ENCODE assay signal across 21 cellular contexts in the genomic region with DNA sequence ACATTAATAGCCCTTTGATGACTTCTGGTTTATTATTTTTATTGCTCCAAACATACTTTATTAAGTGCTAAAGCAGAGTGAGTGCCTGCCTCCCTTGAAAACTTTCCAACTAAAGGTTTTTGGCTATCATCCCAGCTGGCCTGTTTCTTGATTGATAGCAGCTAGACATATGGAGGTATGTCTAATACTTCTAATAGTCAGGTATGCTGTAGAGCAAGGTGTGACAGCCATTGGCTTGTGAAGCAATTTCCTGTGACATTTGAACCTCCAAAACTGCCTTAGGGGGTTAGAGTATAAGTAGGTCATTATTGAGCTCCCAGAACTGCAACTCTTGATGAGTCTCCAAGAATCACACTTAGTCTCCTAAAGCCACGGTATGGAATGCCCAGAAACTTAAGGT. TPM values are rescaled to one million over a fixed set of nuclear protein-coding genes. Genes with fewer than 3 reads are reported as not detected.
DNase-seq lines count a peak whose midpoint lies in the region; ATAC-seq, FAIRE-seq and TF ChIP-seq lines count a peak whose summit lies in the region.
"Had no signal": no experiment of that assay in that cellular context is flagged by ENCODE, and none has a peak within 500 bp of the region (broad histone marks: within the 10 kb centered on the region; RNA-seq: fewer than 3 reads in every experiment).

No MANE protein-coding gene starts in this region.

- no peaks in the 10 kb centered on the region for H3K9me3 ChIP-seq in PC-9 (ENCODE audit: insufficient read depth, low read depth)
- H3K9me3 ChIP-seq in mammary epithelial cell (replicated peaks; ENCODE audit: insufficient read depth, low read length): no peaks in the 10 kb centered on the region
- no peaks in the 10 kb centered on the region for H3K9me3 ChIP-seq in keratinocyte (ENCODE audit: control insufficient read depth, low read depth, low read length)
- H3K9me3 ChIP-seq: A549 had no signal

- H3K79me2 ChIP-seq in PC-9 (ENCODE audit: low read depth) (no peaks in the 10 kb centered on the region), mammary epithelial cell (ENCODE audit: insufficient read depth, low read length) (peaks cover 52% of the 10 kb centered on the region), keratinocyte (ENCODE audit: control insufficient read depth, insufficient read depth, low read length) (peaks cover 20% of the 10 kb centered on the region)

- H3K36me3 ChIP-seq in PC-9 (ENCODE audit: low read depth) (no peaks in the 10 kb centered on the region), mammary epithelial cell (ENCODE audit: insufficient read depth, low read length) (no peaks in the 10 kb centered on the region), keratinocyte (ENCODE audit: control insufficient read depth in 2 of 2, extremely low read depth in 1 of 2, insufficient read depth in 2 of 2, low read length in 2 of 2) (peaks cover 1 to 4% of the 10 kb centered on the region in 2 experiments)

- H3K27me3 ChIP-seq in PC-9 (ENCODE audit: insufficient read depth, low read depth): no peaks in the 10 kb centered on the region
- no peaks in the 10 kb centered on the region for H3K27me3 ChIP-seq in mammary epithelial cell (ENCODE audit: insufficient read depth, low read length)
- no peaks in the 10 kb centered on the region for H3K27me3 ChIP-seq in keratinocyte (ENCODE audit: control insufficient read depth, extremely low read depth, insufficient read depth, low read length)
- H3K27me3 ChIP-seq: BLaER1 had no signal

- WGBS in mammary epithelial cell (ENCODE audit: low coverage, missing lambda C conversion rate): 0% methylated on average over 1 of the region's 1 CpG

- in situ Hi-C loops in mammary epithelial cell (cut with MboI; ENCODE audit: low sequenced_read_pairs in 2 of 2): no loop called here

- H3K4me2 ChIP-seq in PC-9 (0 out of 2 replicates have a peak overlapping the region, but pooled peaks have one; percentile 26), mammary epithelial cell (ENCODE audit: insufficient read depth, low read depth, low read length) (peak overlapping the region; percentile 37), keratinocyte (ENCODE audit: control insufficient read depth, extremely low read depth, insufficient read depth, low read depth, low read length) (peak overlapping the region; percentile 25)
- H3K4me2 ChIP-seq: A549, BLaER1 had no signal

- H3K4me3 ChIP-seq in PC-9 (no peak overlapping the region), mammary epithelial cell (replicated peaks in 1 of 3; ENCODE audit: insufficient read depth in 1 of 3, low read depth in 2 of 3, low read length in 3 of 3) (no peak overlapping the region), keratinocyte (ENCODE audit: control insufficient read depth in 2 of 3, extremely low read depth in 1 of 3, insufficient read depth in 2 of 3, low read depth in 1 of 3, low read length in 3 of 3) (no peak overlapping the region)
- H3K4me3 ChIP-seq: A549, BLaER1 had no signal

- H3K27ac ChIP-seq in PC-9: no peak overlapping the region
- H3K27ac ChIP-seq in mammary epithelial cell (ENCODE audit: insufficient read depth, low read depth, low read length): no peak overlapping the region
- H3K27ac ChIP-seq in keratinocyte (ENCODE audit: control insufficient read depth, insufficient read depth, low read length): no peak overlapping the region
- H3K27ac ChIP-seq: A549, BLaER1 had no signal

- no peaks in the 10 kb centered on the region for H3F3A ChIP-seq in PC-9 (ENCODE audit: insufficient read depth, low read depth)

- no peaks in the 10 kb centered on the region for H3K9me1 ChIP-seq in keratinocyte (ENCODE audit: control insufficient read depth, extremely low read depth, insufficient read depth, low read length)

- H4K20me1 ChIP-seq in PC-9 (ENCODE audit: insufficient read depth): no peaks in the 10 kb centered on the region
- H4K20me1 ChIP-seq in mammary epithelial cell (ENCODE audit: insufficient read depth, low read length): no peaks in the 10 kb centered on the region
- no peaks in the 10 kb centered on the region for H4K20me1 ChIP-seq in keratinocyte (ENCODE audit: control insufficient read depth, extremely low read depth, insufficient read depth, low read length)

- TF ChIP-seq POLR2A in GM12892 (IDR thresholded peaks at IDR 0.05; ENCODE audit: low read depth, low read length): no peak

- H3K9ac ChIP-seq in mammary epithelial cell (ENCODE audit: insufficient read depth, low read length) (no peak overlapping the region), keratinocyte (ENCODE audit: control insufficient read depth, extremely low read depth, insufficient read depth, low read length) (no peak overlapping the region)
- H3K9ac ChIP-seq: BLaER1 had no signal

- POLR2A ChIA-PET in PC-9 (lab: Charles Lee; ENCODE audit: unreplicated experiment): no interaction called here

- BruUV-seq in PC-9 (replicated peaks; lab: Mats Ljungman, UMichigan): no TSS peak
- BruUV-seq in mammary epithelial cell (replicated peaks; lab: Mats Ljungman, UMichigan): no TSS peak

- H3K4me1 ChIP-seq in PC-9 (replicated peaks; ENCODE audit: insufficient read depth) (peaks cover 11% of the 10 kb centered on the region; the same call in 1 of the 2 replicates), mammary epithelial cell (ENCODE audit: insufficient read depth, low read length) (peaks cover 15% of the 10 kb centered on the region), keratinocyte (ENCODE audit: control insufficient read depth, extremely low read depth, insufficient read depth, low read length) (peaks cover 14% of the 10 kb centered on the region)
- H3K4me1 ChIP-seq: A549, BLaER1 had no signal

- peak; percentile 13 for FAIRE-seq in keratinocyte (lab: Jason Lieb, UNC)
- FAIRE-seq in GM12892 (lab: Jason Lieb, UNC): no peak
- FAIRE-seq: A549 had no signal

- intact Hi-C loops in PC-9 (cut with micrococcal nuclease; ENCODE audit: unreplicated experiment) (no loop called here), mammary epithelial cell (cut with micrococcal nuclease) (no loop called here)

- no peak for ATAC-seq in stimulated activated naive CD8-positive, alpha-beta T cell treated with anti-CD3 and anti-CD28 coated beads, Interleukin-15, Interleukin-2, amounts not matched to agents 100 U/mL and 50 U/mL, for 24 hours
- ATAC-seq: A549; CD8-positive, alpha-beta T cell had no signal

- dilution Hi-C loops in mammary epithelial cell (cut with HindIII; ENCODE audit: low sequenced_read_pairs): no loop called here
- dilution Hi-C loops in keratinocyte (cut with MboI; ENCODE audit: extremely low pct_ligation_motif_present, low sequenced_read_pairs): no loop called here

- no peaks in the 10 kb centered on the region for H3K9me2 ChIP-seq in PC-9 (ENCODE audit: insufficient read depth)

- CTCF ChIA-PET in PC-9 (lab: Charles Lee): no interaction called here
- CTCF ChIA-PET in mammary epithelial cell (lab: Charles Lee; ENCODE audit: low non-redundant PET): no interaction called here

- H2AFZ ChIP-seq in PC-9 (no peak overlapping the region), mammary epithelial cell (ENCODE audit: low read depth, low read length) (no peak overlapping the region), keratinocyte (ENCODE audit: control insufficient read depth, low read length) (no peak overlapping the region)

- TF ChIP-seq CTCF in PC-9 (conservative IDR thresholded peaks at IDR 0.05) (no peak), mammary epithelial cell (conservative IDR thresholded peaks at IDR 0.05 in 1 of 2, IDR thresholded peaks at IDR 0.05 in 1 of 2; ENCODE audit: extremely low read depth in 1 of 2, insufficient read depth in 1 of 2, low read depth in 1 of 2, low read length in 2 of 2) (no peak), keratinocyte (optimal IDR thresholded peaks at IDR 0.05 in 1 of 3, IDR thresholded peaks at IDR 0.05 in 1 of 3, conservative IDR thresholded peaks at IDR 0.05 in 1 of 3; ENCODE audit: extremely low read depth in 1 of 3, insufficient read depth in 2 of 3, low read length in 3 of 3) (no peak)

- peak; percentile 8 for DNase-seq in HPDE6-E6E7 (ENCODE audit: extremely low spot score)
- DNase-seq in PC-9: peak in 1 of 2 experiments; percentile 82
- DNase-seq in mammary epithelial cell: peak; percentile 66
- no peak for DNase-seq in keratinocyte (ENCODE audit: low read depth, low spot score)
- DNase-seq in pons (ENCODE audit: low spot score): no peak
- DNase-seq in stimulated activated naive CD8-positive, alpha-beta T cell treated with anti-CD3 and anti-CD28 coated beads, Interleukin-15, Interleukin-2, amounts not matched to agents 100 U/mL and 50 U/mL, for 24 hours: no peak
- DNase-seq in activated CD8-positive, alpha-beta memory T cell treated with anti-CD3 and anti-CD28 coated beads for 24 hours: no peak
- DNase-seq in GM12892 (ENCODE audit: insufficient read length): no peak
- DNase-seq: Calu3; CD8-positive, alpha-beta T cell; DMS79; H7; HFFc6; MM.1S; NCI-H1105; NCI-H2081; NCI-H748 treated with DMSO at 0.1 percent for 48 hours; NK-92 treated with Interleukin-12 subunit alpha and Interleukin-12 subunit beta, amount 100 ng/mL, for 24 hours had no signal

RNA-seq across cellular contexts. Expression of a gene that starts 55.8 kb away (rescaled TPM):
- total RNA-seq in PC-9 (2021) (2.5 and 3.5 TPM in 2 replicates), mammary epithelial cell (10 to 100 TPM in 1 of 2 donors, not detected in 1; 26.5 TPM)
- polyA plus RNA-seq in mammary epithelial cell (not detected), keratinocyte (0.01 to 0.03 TPM (median 0.01 TPM) in 3 replicates)
- polyA minus RNA-seq in mammary epithelial cell (not detected), keratinocyte (0.16 TPM in 1 of 3 replicates, not detected in the others)
- not detected for polyA plus RNA-seq in keratinocyte (2011; ENCODE audit: low read depth)
- 0.01 TPM in 1 of 2 replicates, not detected in the other for polyA plus RNA-seq in keratinocyte (2011; cell fraction: cytosol; rRNA removed)
- 0.03 TPM in 1 of 2 replicates, not detected in the other for polyA plus RNA-seq in keratinocyte (2011; cell fraction: nucleus; rRNA removed)
- polyA plus RNA-seq in keratinocyte (2012; ENCODE audit: low replicate concordance): 0.11 TPM in 1 of 2 replicates, not detected in the other
- not detected for polyA minus RNA-seq in keratinocyte (2011; cell fraction: cytosol; rRNA and poly(A)+ RNA removed)
- polyA minus RNA-seq in keratinocyte (2011; cell fraction: nucleus; rRNA and poly(A)+ RNA removed): not detected in 2 replicates
- polyA plus RNA-seq in GM12892 (2012; ENCODE audit: missing spikeins): 0.36 TPM
- total RNA-seq: HT1080 had no signal

Comparison
In these comparisons a context has a peak if more than half of its experiments do, and no peak if none do; other contexts are left out.
1. DNase-seq: peak in HPDE6-E6E7 (single experiment) and mammary epithelial cell (single experiment); none in keratinocyte (single experiment), pons (single experiment), stimulated activated naive CD8-positive, alpha-beta T cell treated with anti-CD3 and anti-CD28 coated beads, Interleukin-15, Interleukin-2, amounts not matched to agents 100 U/mL and 50 U/mL, for 24 hours (single experiment), activated CD8-positive, alpha-beta memory T cell treated with anti-CD3 and anti-CD28 coated beads for 24 hours (single experiment) and GM12892 (single experiment).
2. Peak in every context shown above with its lines, with median percentiles within 50 percentile points of each other: H3K4me2 ChIP-seq.